In genomic region chr7:50712527-50713356, GRCh38 we compare ENCODE assay signal across 1 cellular context.
TF ChIP-seq lines count a peak whose summit lies in the region.

No MANE protein-coding gene starts in this region.

TF ChIP-seq in GM23338, 12 proteins besides CTCF, POLR2A, EP300 and RAD21 (continued from another document):
- TF ChIP-seq ZNF462 (CRISPR knock-in tag; IDR thresholded peaks at IDR 0.05) = no peak
- TF ChIP-seq NANOG (IDR thresholded peaks at IDR 0.05; ENCODE audit: borderline replicate concordance) = no peak
- TF ChIP-seq POLR2AphosphoS5 (IDR thresholded peaks at IDR 0.05; ENCODE audit: low read depth) = no peak
- TF ChIP-seq REST (IDR thresholded peaks at IDR 0.05; ENCODE audit: unreplicated experiment) = no peak
- TF ChIP-seq EZH2phosphoT487 (IDR thresholded peaks at IDR 0.05; ENCODE audit: unreplicated experiment) = no peak
- no peak for TF ChIP-seq ZNF331 (CRISPR knock-in tag; IDR thresholded peaks at IDR 0.05; ENCODE audit: low read depth)
- no peak for TF ChIP-seq ZNF114 (CRISPR knock-in tag; IDR thresholded peaks at IDR 0.05)
- TF ChIP-seq EZH2 (IDR thresholded peaks at IDR 0.05; ENCODE audit: low read depth, unreplicated experiment) = no peak
- TF ChIP-seq STAT1 (IDR thresholded peaks at IDR 0.05; ENCODE audit: unreplicated experiment) = no peak
